In genomic region chr3:46660543-46661523, GRCh38 we compare ENCODE assay signal across 13 cellular contexts. TPM values are rescaled to one million over a fixed set of nuclear protein-coding genes. Genes with fewer than 3 reads are reported as not detected.
DNase-seq lines count a peak whose midpoint lies in the region; ATAC-seq and TF ChIP-seq lines count a peak whose summit lies in the region.
"Had no signal": no experiment of that assay in that cellular context is flagged by ENCODE, and none has a peak within 500 bp of the region (broad histone marks: within the 10 kb centered on the region; RNA-seq: fewer than 3 reads in every experiment).

No MANE protein-coding gene starts in this region.

- H3K36me3 ChIP-seq in RWPE2 (ENCODE audit: low read depth), result no peaks in the 10 kb centered on the region
- no peaks in the 10 kb centered on the region for H3K36me3 ChIP-seq in upper lobe of right lung
- H3K36me3 ChIP-seq in HAP-1 (replicated peaks), result no peaks in the 10 kb centered on the region
- H3K36me3 ChIP-seq in CD8-positive, alpha-beta memory T cell (ENCODE audit: insufficient read depth, low read length), result no peaks in the 10 kb centered on the region
- H3K36me3 ChIP-seq: uterus had no signal

- peak; percentile 42 for DNase-seq in activated CD8-positive, alpha-beta memory T cell treated with anti-CD3 and anti-CD28 coated beads, Interleukin-2, amount 50 U/mL, for 48 hours
- no peak for DNase-seq in activated CD8-positive, alpha-beta memory T cell treated with anti-CD3 and anti-CD28 coated beads, Interleukin-2, amount 10 ng/mL, durations not matched to agents 7 days and 5 days
- DNase-seq in RWPE2 (ENCODE audit: low spot score) (peak; percentile 69), right cardiac atrium (peak in 2 of 3 donors; percentile 68 to 70), upper lobe of right lung (no peak), HAP-1 (ENCODE audit: low spot score in 2 of 2) (no peak)
- DNase-seq in CD8-positive, alpha-beta memory T cell, result no peak
- DNase-seq: activated CD4-positive, CD25-positive, alpha-beta regulatory T cell; AML-193; immature natural killer cell; KG1; uterus had no signal

- in situ Hi-C loops in HAP-1 (cut with MboI; ENCODE audit: low sequenced_read_pairs), result no loop called here

- TF ChIP-seq CTCF in RWPE2 (IDR thresholded peaks at IDR 0.05; ENCODE audit: poor library complexity, severe bottlenecking) (no peak), upper lobe of right lung (IDR thresholded peaks at IDR 0.05) (no peak)

- intact Hi-C loops in right cardiac atrium (cut with DNase I) (no loop called here), upper lobe of right lung (cut with DNase I) (no loop called here)

- CTCF ChIA-PET in activated CD8-positive, alpha-beta memory T cell treated with anti-CD3 and anti-CD28 coated beads, Interleukin-2, amount 10 ng/mL, durations not matched to agents 7 days and 5 days (lab: Charles Lee), result no interaction called here
- CTCF ChIA-PET in CD8-positive, alpha-beta memory T cell (lab: Charles Lee), result interaction anchor here (0.9 kb wide), 1 partner anchor 205 kb away, joined by 3 read pairs; no protein-coding TSS in a partner anchor

- H3K4me3 ChIP-seq in RWPE2 (ENCODE audit: severe bottlenecking) (no peak overlapping the region), right cardiac atrium (ENCODE audit: low read length) (no peak overlapping the region), upper lobe of right lung (no peak overlapping the region), HAP-1 (no peak overlapping the region)
- H3K4me3 ChIP-seq in CD8-positive, alpha-beta memory T cell (ENCODE audit: low read length), result no peak overlapping the region
- H3K4me3 ChIP-seq: uterus had no signal

- H3K4me3 Mint-ChIP-seq in activated CD8-positive, alpha-beta memory T cell treated with anti-CD3 and anti-CD28 coated beads, Interleukin-2, amount 10 ng/mL, durations not matched to agents 7 days and 5 days, result no peak overlapping the region
- H3K4me3 Mint-ChIP-seq in CD8-positive, alpha-beta memory T cell, result no peak overlapping the region
- H3K4me3 Mint-ChIP-seq: immature natural killer cell had no signal

- H3K27ac ChIP-seq in RWPE2 (ENCODE audit: poor library complexity, severe bottlenecking), result no peak overlapping the region
- H3K27ac ChIP-seq in right cardiac atrium (ENCODE audit: low read length), result no peak overlapping the region
- no peak overlapping the region for H3K27ac ChIP-seq in upper lobe of right lung
- H3K27ac ChIP-seq in CD8-positive, alpha-beta memory T cell (ENCODE audit: low read depth, low read length), result no peak overlapping the region
- H3K27ac ChIP-seq: uterus had no signal

- 49% methylated on average over 9 of the region's 9 CpGs for WGBS in right cardiac atrium

- H3K4me1 ChIP-seq in RWPE2 (ENCODE audit: insufficient read depth, poor library complexity, severe bottlenecking) (peaks cover 16% of the 10 kb centered on the region), right cardiac atrium (ENCODE audit: control insufficient read depth, insufficient read depth, low read length) (peaks cover 14% of the 10 kb centered on the region), upper lobe of right lung (peaks cover 10% of the 10 kb centered on the region), HAP-1 (peaks cover 9% of the 10 kb centered on the region)
- H3K4me1 ChIP-seq in CD8-positive, alpha-beta memory T cell (ENCODE audit: insufficient read depth, low read length), result no peaks in the 10 kb centered on the region
- H3K4me1 ChIP-seq: uterus had no signal

- no peaks in the 10 kb centered on the region for H3K27me3 ChIP-seq in RWPE2 (ENCODE audit: insufficient read depth, poor library complexity, severe bottlenecking)
- H3K27me3 ChIP-seq in right cardiac atrium (ENCODE audit: control insufficient read depth, insufficient read depth), result no peaks in the 10 kb centered on the region
- no peaks in the 10 kb centered on the region for H3K27me3 ChIP-seq in upper lobe of right lung
- no peaks in the 10 kb centered on the region for H3K27me3 ChIP-seq in HAP-1 (ENCODE audit: low read depth)
- H3K27me3 ChIP-seq in CD8-positive, alpha-beta memory T cell (ENCODE audit: insufficient read depth, low read length, poor library complexity, severe bottlenecking), result no peaks in the 10 kb centered on the region
- H3K27me3 ChIP-seq: uterus had no signal

- H3K9me3 ChIP-seq in RWPE2 (ENCODE audit: severe bottlenecking), result no peaks in the 10 kb centered on the region
- H3K9me3 ChIP-seq in right cardiac atrium (ENCODE audit: control insufficient read depth, low read length), result no peaks in the 10 kb centered on the region
- H3K9me3 ChIP-seq in upper lobe of right lung, result no peaks in the 10 kb centered on the region
- no peaks in the 10 kb centered on the region for H3K9me3 ChIP-seq in HAP-1
- no peaks in the 10 kb centered on the region for H3K9me3 ChIP-seq in CD8-positive, alpha-beta memory T cell (ENCODE audit: low read length)
- H3K9me3 ChIP-seq: uterus had no signal

- ATAC-seq in activated CD8-positive, alpha-beta memory T cell treated with anti-CD3 and anti-CD28 coated beads, Interleukin-2, amount 10 ng/mL, durations not matched to agents 7 days and 5 days, result no peak
- ATAC-seq in RWPE2 (ENCODE audit: low read depth) (peak; percentile 66), right cardiac atrium (peak in 1 of 2 donors; percentile 12), upper lobe of right lung (peak; percentile 17), GM21390 (IDR thresholded peaks at IDR 0.05; ENCODE audit: unreplicated experiment) (no peak)

- H3K4me1 Mint-ChIP-seq in activated CD8-positive, alpha-beta memory T cell treated with anti-CD3 and anti-CD28 coated beads, Interleukin-2, amount 10 ng/mL, durations not matched to agents 7 days and 5 days, result peaks cover 3% of the 10 kb centered on the region
- no peaks in the 10 kb centered on the region for H3K4me1 Mint-ChIP-seq in CD8-positive, alpha-beta memory T cell
- H3K4me1 Mint-ChIP-seq: immature natural killer cell had no signal

- H3K27me3 Mint-ChIP-seq in activated CD8-positive, alpha-beta memory T cell treated with anti-CD3 and anti-CD28 coated beads, Interleukin-2, amount 10 ng/mL, durations not matched to agents 7 days and 5 days, result peaks cover 11% of the 10 kb centered on the region
- peaks cover 10% of the 10 kb centered on the region in 2 donors for H3K27me3 Mint-ChIP-seq in CD8-positive, alpha-beta memory T cell

- H3K27ac Mint-ChIP-seq in activated CD8-positive, alpha-beta memory T cell treated with anti-CD3 and anti-CD28 coated beads, Interleukin-2, amount 10 ng/mL, durations not matched to agents 7 days and 5 days, result no peak overlapping the region
- H3K27ac Mint-ChIP-seq in CD8-positive, alpha-beta memory T cell, result no peak overlapping the region
- H3K27ac Mint-ChIP-seq: immature natural killer cell had no signal

- no peaks in the 10 kb centered on the region for H3K36me3 Mint-ChIP-seq in activated CD8-positive, alpha-beta memory T cell treated with anti-CD3 and anti-CD28 coated beads, Interleukin-2, amount 10 ng/mL, durations not matched to agents 7 days and 5 days
- no peaks in the 10 kb centered on the region for H3K36me3 Mint-ChIP-seq in CD8-positive, alpha-beta memory T cell
- H3K36me3 Mint-ChIP-seq: immature natural killer cell had no signal

- POLR2A ChIA-PET in CD8-positive, alpha-beta memory T cell (lab: Charles Lee), result no interaction called here

- H3K9me3 Mint-ChIP-seq in activated CD8-positive, alpha-beta memory T cell treated with anti-CD3 and anti-CD28 coated beads, Interleukin-2, amount 10 ng/mL, durations not matched to agents 7 days and 5 days (ENCODE audit: low read depth), result no peaks in the 10 kb centered on the region
- peaks cover 0 to 2% (median 0%) of the 10 kb centered on the region in 5 donors for H3K9me3 Mint-ChIP-seq in CD8-positive, alpha-beta memory T cell
- H3K9me3 Mint-ChIP-seq: immature natural killer cell had no signal

RNA-seq across cellular contexts. Expression of gene ALS2CL, which starts 32.6 kb away (rescaled TPM):
- under 1 TPM; 0.09 to 0.58 TPM for total RNA-seq in activated CD8-positive, alpha-beta memory T cell treated with anti-CD3 and anti-CD28 coated beads, Interleukin-2, amount 10 ng/mL, durations not matched to agents 7 days and 5 days
- 10 to 100 TPM; 16.1 to 33.1 (median 19.0) TPM for total RNA-seq in right cardiac atrium
- polyA plus RNA-seq in right cardiac atrium, result 18.8 TPM
- 64.5 TPM for total RNA-seq in upper lobe of right lung
- total RNA-seq in CD8-positive, alpha-beta memory T cell, result under 1 TPM; 0.84 to 0.96 TPM
- polyA plus RNA-seq in CD8-positive, alpha-beta memory T cell, result 1.2 TPM
- polyA plus RNA-seq: immature natural killer cell had no signal

RNA-seq across cellular contexts. Expression of gene TMIE, which starts 40.4 kb away (rescaled TPM):
- not detected for total RNA-seq in activated CD8-positive, alpha-beta memory T cell treated with anti-CD3 and anti-CD28 coated beads, Interleukin-2, amount 10 ng/mL, durations not matched to agents 7 days and 5 days
- total RNA-seq in right cardiac atrium (under 1 TPM; 0.40 to 0.76 (median 0.65) TPM), upper lobe of right lung (1.7 TPM)
- 0.95 TPM for polyA plus RNA-seq in right cardiac atrium
- total RNA-seq in CD8-positive, alpha-beta memory T cell, result under 1 TPM in 1 of 2 experiments, not detected in 1; 0.16 TPM
- 0.67 TPM for polyA plus RNA-seq in CD8-positive, alpha-beta memory T cell
- polyA plus RNA-seq: immature natural killer cell had no signal

RNA-seq across cellular contexts. Expression of gene FAM240A, which starts 48.5 kb away (rescaled TPM):
- total RNA-seq in activated CD8-positive, alpha-beta memory T cell treated with anti-CD3 and anti-CD28 coated beads, Interleukin-2, amount 10 ng/mL, durations not matched to agents 7 days and 5 days, result not detected
- not detected for total RNA-seq in right cardiac atrium
- not detected for polyA plus RNA-seq in right cardiac atrium
- total RNA-seq in upper lobe of right lung, result not detected
- total RNA-seq in CD8-positive, alpha-beta memory T cell, result not detected
- polyA plus RNA-seq in CD8-positive, alpha-beta memory T cell, result not detected
- total RNA-seq: uterus had no signal
- polyA plus RNA-seq: immature natural killer cell had no signal

RNA-seq across cellular contexts. Expression of gene PRSS50, which starts 56.8 kb away (rescaled TPM):
- total RNA-seq in activated CD8-positive, alpha-beta memory T cell treated with anti-CD3 and anti-CD28 coated beads, Interleukin-2, amount 10 ng/mL, durations not matched to agents 7 days and 5 days, result not detected
- total RNA-seq in right cardiac atrium (under 1 TPM in 2 of 4 donors, not detected in 2; 0.12 to 0.31 TPM), upper lobe of right lung (0.20 TPM)
- polyA plus RNA-seq in right cardiac atrium, result 0.14 TPM
- not detected for total RNA-seq in CD8-positive, alpha-beta memory T cell
- 0.13 TPM for polyA plus RNA-seq in CD8-positive, alpha-beta memory T cell
- polyA plus RNA-seq: immature natural killer cell had no signal

Comparison
In these comparisons a context has a peak if more than half of its experiments do, and no peak if none do; other contexts are left out.
1. DNase-seq: peak in activated CD8-positive, alpha-beta memory T cell treated with anti-CD3 and anti-CD28 coated beads, Interleukin-2, amount 50 U/mL, for 48 hours (single experiment), RWPE2 (single experiment) and right cardiac atrium (2 of 3); none in activated CD8-positive, alpha-beta memory T cell treated with anti-CD3 and anti-CD28 coated beads, Interleukin-2, amount 10 ng/mL, durations not matched to agents 7 days and 5 days (single experiment), upper lobe of right lung (single experiment), HAP-1 (0 of 2) and CD8-positive, alpha-beta memory T cell (0 of 5).
2. ATAC-seq: peak in RWPE2 (single experiment) and upper lobe of right lung (single experiment); none in activated CD8-positive, alpha-beta memory T cell treated with anti-CD3 and anti-CD28 coated beads, Interleukin-2, amount 10 ng/mL, durations not matched to agents 7 days and 5 days (single experiment) and GM21390 (single experiment).
3. RNA of gene ALS2CL, which starts 32.6 kb away (total RNA-seq): 64.5 TPM in upper lobe of right lung (single experiment) and 16.1 to 33.1 TPM in right cardiac atrium; 0.84 to 0.96 TPM in CD8-positive, alpha-beta memory T cell and 0.09 to 0.58 TPM in activated CD8-positive, alpha-beta memory T cell treated with anti-CD3 and anti-CD28 coated beads, Interleukin-2, amount 10 ng/mL, durations not matched to agents 7 days and 5 days; every median in the first group is over 4 times any median in the second.